22 cellular contexts compared by ENCODE assay signal in the genomic region with DNA sequence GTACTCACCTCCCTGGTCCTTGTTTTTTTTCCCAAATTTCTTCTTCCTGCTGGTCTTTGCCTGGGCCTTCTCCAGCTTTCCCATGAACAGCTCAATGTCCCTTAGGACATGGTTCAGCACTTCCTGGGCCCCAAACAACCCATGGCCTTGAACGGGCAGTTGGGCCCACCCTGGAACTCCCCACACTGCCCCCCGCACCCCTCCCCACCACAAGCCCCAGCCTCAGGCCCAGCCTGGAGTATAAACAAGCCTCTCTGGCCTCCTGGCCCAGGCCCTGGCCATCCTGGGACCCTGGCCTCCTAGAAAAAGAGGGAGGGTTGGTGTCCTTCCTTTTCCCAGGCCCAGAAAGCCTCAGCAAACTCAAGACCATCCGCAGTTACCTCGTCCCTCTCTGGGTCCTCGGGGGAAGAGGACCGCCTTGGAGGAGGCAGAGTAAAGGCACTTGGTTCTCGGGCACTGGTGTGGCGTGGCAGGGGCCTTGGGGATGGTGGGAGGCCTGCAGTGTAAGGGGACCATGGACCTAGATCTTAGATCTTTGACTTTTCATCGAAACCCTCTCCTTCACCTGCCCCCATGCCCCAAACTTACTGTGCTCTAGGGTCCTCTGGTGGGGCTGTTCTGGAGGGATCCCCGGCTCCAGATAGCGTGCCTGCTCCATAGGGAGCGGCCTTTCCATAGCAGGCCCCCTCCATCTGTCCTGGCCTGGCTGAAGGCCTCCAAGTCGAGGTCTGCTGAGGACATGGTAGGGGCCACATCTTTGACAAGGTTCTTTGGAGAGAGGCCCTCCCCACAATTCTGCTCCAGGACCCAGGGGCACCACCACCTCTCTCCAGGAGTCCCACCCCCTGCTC. TPM values are rescaled to one million over a fixed set of nuclear protein-coding genes. Genes with fewer than 3 reads are reported as not detected.
DNase-seq lines count a peak whose midpoint lies in the region; ATAC-seq and TF ChIP-seq lines count a peak whose summit lies in the region.
"Had no signal": no experiment of that assay in that cellular context is flagged by ENCODE, and none has a peak within 500 bp of the region (broad histone marks: within the 10 kb centered on the region; RNA-seq: fewer than 3 reads in every experiment).

No MANE protein-coding gene starts in this region.

- intact Hi-C loops in colonic mucosa (cut with DNase I), result no loop called here

- H2AK5ac ChIP-seq in neuronal stem cell (ENCODE audit: low read depth, low read length), result peak overlapping the region; percentile 23

- H3K4me3 ChIP-seq in colonic mucosa (no peak overlapping the region), neuronal stem cell (ENCODE audit: low read length in 2 of 2) (no peak overlapping the region)
- H3K4me3 ChIP-seq: A549 had no signal

- H3K23ac ChIP-seq in neuronal stem cell (ENCODE audit: low read depth, low read length, poor library complexity), result no peak overlapping the region

- no peak overlapping the region for H2BK120ac ChIP-seq in neuronal stem cell (ENCODE audit: low read depth, low read length)

- H3K9me3 ChIP-seq in colonic mucosa, result no peaks in the 10 kb centered on the region
- no peaks in the 10 kb centered on the region for H3K9me3 ChIP-seq in neuronal stem cell (replicated peaks in 1 of 2; ENCODE audit: control insufficient read depth in 2 of 2, insufficient read depth in 1 of 2, low read depth in 1 of 2, low read length in 2 of 2)
- H3K9me3 ChIP-seq: A549 had no signal

- H3K27ac ChIP-seq in colonic mucosa (no peak overlapping the region), neuronal stem cell (replicated peaks; ENCODE audit: low read length) (no peak overlapping the region)
- H3K27ac ChIP-seq: A549, C4-2B, KMS-11 had no signal

- H3K4me1 Mint-ChIP-seq in activated T-cell treated with anti-CD3 and anti-CD28 coated beads, Interleukin-2, amount 50 U/mL, for 72 hours (ENCODE audit: low read depth), result no peaks in the 10 kb centered on the region
- H3K4me1 Mint-ChIP-seq in type B pancreatic cell (ENCODE audit: unreplicated experiment), result peaks cover 9% of the 10 kb centered on the region
- no peaks in the 10 kb centered on the region for H3K4me1 Mint-ChIP-seq in stimulated activated naive B cell treated with anti-CD40 and anti-IgM and Interleukin-4, amounts not matched to agents 10 μg/mL and 1 μg/mL and 100 μg/mL, for 72 hours

- peak overlapping the region; percentile 42 for H3K18ac ChIP-seq in neuronal stem cell (ENCODE audit: low read length)

- peak; percentile 4 for DNase-seq in activated T-cell treated with anti-CD3 and anti-CD28 coated beads, Interleukin-2, amount 50 U/mL, for 1 hour
- no peak for DNase-seq in activated T-cell treated with anti-CD3 and anti-CD28 coated beads, Interleukin-2, amount 50 U/mL, for 72 hours
- DNase-seq in colonic mucosa (peak; percentile 13), neuronal stem cell (ENCODE audit: low spot score) (no peak), type B pancreatic cell (ENCODE audit: extremely low spot score, unreplicated experiment) (peak; percentile 57), A172 (ENCODE audit: low spot score) (no peak), GOT3 (lab: John Stamatoyannopoulos, UW) (no peak)
- DNase-seq in stimulated activated naive B cell treated with anti-CD40 and anti-IgM and Interleukin-4, amounts not matched to agents 10 μg/mL and 1 μg/mL and 100 μg/mL, for 72 hours, result no peak
- DNase-seq: COR-L47, DMS153, EL, NCI-H1092 treated with DMSO at 0.1 percent for 48 hours, NCI-H187 treated with DMSO at 0.1 percent for 48 hours, NCI-H2171, NCI-H446 treated with DMSO at 0.1 percent for 48 hours, NCI-H748 treated with DMSO at 0.1 percent for 48 hours, PC-3 had no signal

- WGBS in neuronal stem cell (ENCODE audit: extremely low coverage in 2 of 2, insufficient read length in 2 of 2, insufficient replicate concordance in 1 of 2), 2 donors, result no CpG with 5 or more reads among the region's 13 CpGs

- no peak for TF ChIP-seq CTCF in colonic mucosa (IDR thresholded peaks at IDR 0.05)
- TF ChIP-seq CTCF in type B pancreatic cell (conservative IDR thresholded peaks at IDR 0.05), result no peak

- H3K27me3 Mint-ChIP-seq in activated T-cell treated with anti-CD3 and anti-CD28 coated beads, Interleukin-2, amount 50 U/mL, for 72 hours (ENCODE audit: low read depth), result no peaks in the 10 kb centered on the region
- no peaks in the 10 kb centered on the region for H3K27me3 Mint-ChIP-seq in type B pancreatic cell
- H3K27me3 Mint-ChIP-seq in stimulated activated naive B cell treated with anti-CD40 and anti-IgM and Interleukin-4, amounts not matched to agents 10 μg/mL and 1 μg/mL and 100 μg/mL, for 72 hours, result no peaks in the 10 kb centered on the region

- no peaks in the 10 kb centered on the region for H3K9me3 Mint-ChIP-seq in activated T-cell treated with anti-CD3 and anti-CD28 coated beads, Interleukin-2, amount 50 U/mL, for 72 hours
- H3K9me3 Mint-ChIP-seq in type B pancreatic cell, result no peaks in the 10 kb centered on the region
- no peaks in the 10 kb centered on the region for H3K9me3 Mint-ChIP-seq in stimulated activated naive B cell treated with anti-CD40 and anti-IgM and Interleukin-4, amounts not matched to agents 10 μg/mL and 1 μg/mL and 100 μg/mL, for 72 hours

- no peak overlapping the region for H3K4ac ChIP-seq in neuronal stem cell (ENCODE audit: low read length)

- no peaks in the 10 kb centered on the region for H3K4me1 ChIP-seq in colonic mucosa
- H3K4me1 ChIP-seq in neuronal stem cell (ENCODE audit: control insufficient read depth in 2 of 2, insufficient read depth in 1 of 2, low read depth in 1 of 2, low read length in 2 of 2), result peaks cover 0 to 8% of the 10 kb centered on the region in 2 donors

- H3K4me2 ChIP-seq in neuronal stem cell (ENCODE audit: insufficient read depth, low read length, poor library complexity, severe bottlenecking), result no peak overlapping the region
- H3K4me2 ChIP-seq: A549, KMS-11 had no signal

- H3K36me3 ChIP-seq in colonic mucosa (no peaks in the 10 kb centered on the region), neuronal stem cell (replicated peaks in 1 of 2; ENCODE audit: control insufficient read depth in 2 of 2, insufficient read depth in 2 of 2, low read length in 2 of 2) (no peaks in the 10 kb centered on the region)

- no peak overlapping the region for H3K14ac ChIP-seq in neuronal stem cell (ENCODE audit: low read length)

- ATAC-seq in activated T-cell treated with anti-CD3 and anti-CD28 coated beads, Interleukin-2, amount 50 U/mL, for 72 hours (replicated peaks in 1 of 2), result no peak
- ATAC-seq in stimulated activated naive B cell treated with anti-CD40 and anti-IgM and Interleukin-4, amounts not matched to agents 10 μg/mL and 1 μg/mL and 100 μg/mL, for 72 hours (replicated peaks), result no peak
- ATAC-seq: A549, PC-3 had no signal

- no peaks in the 10 kb centered on the region for H3K36me3 Mint-ChIP-seq in activated T-cell treated with anti-CD3 and anti-CD28 coated beads, Interleukin-2, amount 50 U/mL, for 72 hours (ENCODE audit: insufficient read depth in 2 of 2)
- no peaks in the 10 kb centered on the region for H3K36me3 Mint-ChIP-seq in type B pancreatic cell
- no peaks in the 10 kb centered on the region for H3K36me3 Mint-ChIP-seq in stimulated activated naive B cell treated with anti-CD40 and anti-IgM and Interleukin-4, amounts not matched to agents 10 μg/mL and 1 μg/mL and 100 μg/mL, for 72 hours

- no peak overlapping the region for H2BK5ac ChIP-seq in neuronal stem cell (ENCODE audit: low read length)

- H2BK12ac ChIP-seq in neuronal stem cell (ENCODE audit: low read length), result no peak overlapping the region

- H3K79me1 ChIP-seq in neuronal stem cell (ENCODE audit: low read depth, low read length), result no peaks in the 10 kb centered on the region

- no peak overlapping the region for H4K8ac ChIP-seq in neuronal stem cell (ENCODE audit: low read depth, low read length)

- H3K9ac ChIP-seq in colonic mucosa (ENCODE audit: low read depth in 2 of 2, low read length in 2 of 2) (no peak overlapping the region), neuronal stem cell (ENCODE audit: low read depth, low read length, poor library complexity) (no peak overlapping the region)
- H3K9ac ChIP-seq: KMS-11 had no signal

- no peak overlapping the region for H3K27ac Mint-ChIP-seq in activated T-cell treated with anti-CD3 and anti-CD28 coated beads, Interleukin-2, amount 50 U/mL, for 72 hours
- no peak overlapping the region for H3K27ac Mint-ChIP-seq in type B pancreatic cell
- no peak overlapping the region for H3K27ac Mint-ChIP-seq in stimulated activated naive B cell treated with anti-CD40 and anti-IgM and Interleukin-4, amounts not matched to agents 10 μg/mL and 1 μg/mL and 100 μg/mL, for 72 hours

- H2BK15ac ChIP-seq in neuronal stem cell (ENCODE audit: low read length), result no peak overlapping the region

- no peak overlapping the region for H2AFZ ChIP-seq in neuronal stem cell (ENCODE audit: low read length)

- no peaks in the 10 kb centered on the region for H3K27me3 ChIP-seq in colonic mucosa
- H3K27me3 ChIP-seq in neuronal stem cell (ENCODE audit: control insufficient read depth in 3 of 3, insufficient read depth in 3 of 3, low read depth in 1 of 3, low read length in 3 of 3), result peaks cover 0 to 26% (median 2%) of the 10 kb centered on the region in 3 experiments

- H4K91ac ChIP-seq in neuronal stem cell (ENCODE audit: low read depth, low read length, poor library complexity), result no peak overlapping the region

- no peak overlapping the region for H3K4me3 Mint-ChIP-seq in activated T-cell treated with anti-CD3 and anti-CD28 coated beads, Interleukin-2, amount 50 U/mL, for 72 hours
- H3K4me3 Mint-ChIP-seq in type B pancreatic cell, result no peak overlapping the region
- no peak overlapping the region for H3K4me3 Mint-ChIP-seq in stimulated activated naive B cell treated with anti-CD40 and anti-IgM and Interleukin-4, amounts not matched to agents 10 μg/mL and 1 μg/mL and 100 μg/mL, for 72 hours

RNA-seq across cellular contexts. Expression of a gene that starts 5.6 kb away (rescaled TPM):
- not detected for total RNA-seq in activated T-cell treated with anti-CD3 and anti-CD28 coated beads, Interleukin-2, amount 50 U/mL, for 72 hours
- total RNA-seq in colonic mucosa (100 to 1,000 TPM; 283 to 290 TPM), type B pancreatic cell (ENCODE audit: low replicate concordance) (9.9 and 19.1 TPM in 2 replicates)
- not detected for polyA plus RNA-seq in neuronal stem cell (2013, experiment 1 of 2)
- 0.03 TPM for polyA plus RNA-seq in neuronal stem cell (2013, experiment 2 of 2)
- not detected in 2 replicates for total RNA-seq in A172 (2014; rRNA removed; shearing (Covaris generic))
- total RNA-seq: H4, MCF 10A, PC-3 had no signal

RNA-seq across cellular contexts. Expression of a gene that starts 17.3 kb away (rescaled TPM):
- 10 to 100 TPM in 1 of 2 donors, 1 to 10 TPM in 1; 8.1 to 13.3 TPM for total RNA-seq in activated T-cell treated with anti-CD3 and anti-CD28 coated beads, Interleukin-2, amount 50 U/mL, for 72 hours
- total RNA-seq in colonic mucosa (10 to 100 TPM in 1 of 2 donors, 1 to 10 TPM in 1; 4.9 to 24.6 TPM), type B pancreatic cell (ENCODE audit: low replicate concordance) (32.9 and 78.4 TPM in 2 replicates)
- 29.3 TPM for polyA plus RNA-seq in neuronal stem cell (2013, experiment 1 of 2)
- 29.7 TPM for polyA plus RNA-seq in neuronal stem cell (2013, experiment 2 of 2)
- total RNA-seq in A172 (2014; rRNA removed; shearing (Covaris generic)), result 40.8 and 49.2 TPM in 2 replicates
- total RNA-seq: MCF 10A had no signal

RNA-seq across cellular contexts. Expression of a gene that starts 46.1 kb away (rescaled TPM):
- 1 to 10 TPM in 1 of 2 donors, under 1 TPM in 1; 0.81 to 1.0 TPM for total RNA-seq in activated T-cell treated with anti-CD3 and anti-CD28 coated beads, Interleukin-2, amount 50 U/mL, for 72 hours
- total RNA-seq in colonic mucosa (1 to 10 TPM; 2.0 to 3.0 TPM), type B pancreatic cell (ENCODE audit: low replicate concordance) (0.17 and 0.52 TPM in 2 replicates)
- 0.67 TPM for polyA plus RNA-seq in neuronal stem cell (2013, experiment 1 of 2)
- 0.72 TPM for polyA plus RNA-seq in neuronal stem cell (2013, experiment 2 of 2)
- total RNA-seq in A172 (2014; rRNA removed; shearing (Covaris generic)), result 0.03 TPM in 1 of 2 replicates, not detected in the other
- total RNA-seq: H4, MCF 10A, PC-3 had no signal
- polyA plus RNA-seq: A549 had no signal

Comparison
In these comparisons a context has a peak if more than half of its experiments do, and no peak if none do; other contexts are left out.
1. DNase-seq: peak in activated T-cell treated with anti-CD3 and anti-CD28 coated beads, Interleukin-2, amount 50 U/mL, for 1 hour (single experiment), colonic mucosa (single experiment) and type B pancreatic cell (single experiment); none in activated T-cell treated with anti-CD3 and anti-CD28 coated beads, Interleukin-2, amount 50 U/mL, for 72 hours (0 of 2), neuronal stem cell (single experiment), A172 (single experiment), stimulated activated naive B cell treated with anti-CD40 and anti-IgM and Interleukin-4, amounts not matched to agents 10 μg/mL and 1 μg/mL and 100 μg/mL, for 72 hours (single experiment) and GOT3 (single experiment).
2. RNA of a gene that starts 5.6 kb away (total RNA-seq): 283 to 290 TPM in colonic mucosa; 9.9 to 19.1 TPM in type B pancreatic cell, not detected in activated T-cell treated with anti-CD3 and anti-CD28 coated beads, Interleukin-2, amount 50 U/mL, for 72 hours and not detected in A172; every median in the first group is over 10 times any median in the second.